In the genomic region with DNA sequence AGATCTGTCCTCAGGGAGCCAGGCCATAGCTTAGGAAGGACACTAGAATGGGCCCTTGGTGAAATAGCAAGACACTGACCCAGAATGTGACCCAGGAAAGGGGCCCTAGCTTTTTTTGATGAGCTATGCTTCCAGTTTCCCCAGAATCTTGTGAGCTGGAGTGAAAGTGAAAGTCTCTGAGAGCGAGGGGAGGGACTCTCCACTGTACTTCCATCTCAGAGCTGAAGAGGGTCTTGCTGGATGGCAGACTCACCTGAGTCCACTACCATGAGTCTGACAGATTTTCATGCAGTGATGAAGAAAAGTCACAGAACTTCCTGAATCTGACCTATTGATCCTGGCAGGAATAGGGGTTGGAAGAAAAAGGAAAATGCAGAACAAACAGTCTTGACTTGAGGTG, we compare ENCODE assay signal across 10 cellular contexts. TPM values are rescaled to one million over a fixed set of nuclear protein-coding genes. Genes with fewer than 3 reads are reported as not detected.
DNase-seq lines count a peak whose midpoint lies in the region; ATAC-seq and TF ChIP-seq lines count a peak whose summit lies in the region.
"Had no signal": no experiment of that assay in that cellular context is flagged by ENCODE, and none has a peak within 500 bp of the region (broad histone marks: within the 10 kb centered on the region; RNA-seq: fewer than 3 reads in every experiment).

No MANE protein-coding gene starts in this region.

- 50 to 57% methylated on average over 1 of the region's 1 CpG for WGBS in esophagus squamous epithelium, 2 donors
- WGBS in upper lobe of left lung, 2 donors = 50 to 62% methylated on average over 1 of the region's 1 CpG

- H3K9ac ChIP-seq in MM.1S (ENCODE audit: low read length) = no peak overlapping the region

- peaks cover 4% of the 10 kb centered on the region; the same call in 1 of the 2 replicates for H3K79me2 ChIP-seq in MM.1S (ENCODE audit: low read length)

- no peak overlapping the region for H3K27ac ChIP-seq in left ventricle myocardium inferior (replicated peaks)
- H3K27ac ChIP-seq in MM.1S (ENCODE audit: low read length) = no peak overlapping the region
- H3K27ac ChIP-seq in esophagus squamous epithelium = peak overlapping the region; percentile 28 to 62 (median 45)
- peak overlapping the region; percentile 29 to 82 (median 76) for H3K27ac ChIP-seq in upper lobe of left lung
- no peak overlapping the region for H3K27ac ChIP-seq in foreskin keratinocyte
- H3K27ac ChIP-seq: C4-2B had no signal

- TF ChIP-seq CTCF in left ventricle myocardium inferior (IDR thresholded peaks at IDR 0.05; ENCODE audit: borderline replicate concordance) = no peak
- no peak for TF ChIP-seq CTCF in MM.1S (IDR thresholded peaks at IDR 0.05; ENCODE audit: low read length)
- TF ChIP-seq CTCF in esophagus squamous epithelium (IDR thresholded peaks at IDR 0.05) = no peak
- no peak for TF ChIP-seq CTCF in upper lobe of left lung (IDR thresholded peaks at IDR 0.05)
- TF ChIP-seq CTCF in foreskin keratinocyte (conservative IDR thresholded peaks at IDR 0.05) = no peak

- H2AFZ ChIP-seq in MM.1S (ENCODE audit: low read length) = no peak overlapping the region

- H3K4me1 ChIP-seq in left ventricle myocardium inferior (no peaks in the 10 kb centered on the region), MM.1S (ENCODE audit: low read length) (peaks cover 31% of the 10 kb centered on the region), esophagus squamous epithelium (peaks cover 27 to 67% (median 29%) of the 10 kb centered on the region in 3 donors), upper lobe of left lung (peaks cover 16 to 35% (median 27%) of the 10 kb centered on the region in 4 donors), foreskin keratinocyte (peaks cover 21% of the 10 kb centered on the region)

- H3K9me3 ChIP-seq in left ventricle myocardium inferior (replicated peaks) (no peaks in the 10 kb centered on the region), MM.1S (replicated peaks; ENCODE audit: insufficient read depth, low read length) (no peaks in the 10 kb centered on the region), esophagus squamous epithelium (no peaks in the 10 kb centered on the region), upper lobe of left lung (no peaks in the 10 kb centered on the region)

- H3K4me2 ChIP-seq in MM.1S (ENCODE audit: low read depth, low read length) = peak overlapping the region; percentile 78

- no peak for TF ChIP-seq EP300 in upper lobe of left lung (IDR thresholded peaks at IDR 0.05)

- no peak for ATAC-seq in left cardiac atrium
- ATAC-seq in upper lobe of left lung (ENCODE audit: low FRiP score in 2 of 2) = peak in 1 of 2 donors; percentile 46
- ATAC-seq in HG03095 (IDR thresholded peaks at IDR 0.05; ENCODE audit: unreplicated experiment) = no peak
- no peak for ATAC-seq in foreskin keratinocyte
- ATAC-seq: WTC11 had no signal

- H3F3A ChIP-seq in MM.1S (ENCODE audit: insufficient read depth, low read length) = peaks cover 5% of the 10 kb centered on the region

- peak in 1 of 4 donors; percentile 23 for TF ChIP-seq POLR2A in esophagus squamous epithelium (IDR thresholded peaks at IDR 0.05)
- TF ChIP-seq POLR2A in upper lobe of left lung (IDR thresholded peaks at IDR 0.05) = no peak

- H3K27me3 ChIP-seq in left ventricle myocardium inferior (ENCODE audit: low read depth) (no peaks in the 10 kb centered on the region), MM.1S (replicated peaks; ENCODE audit: insufficient read depth, low read length) (no peaks in the 10 kb centered on the region), esophagus squamous epithelium (no peaks in the 10 kb centered on the region), upper lobe of left lung (no peaks in the 10 kb centered on the region), foreskin keratinocyte (no peaks in the 10 kb centered on the region)

- intact Hi-C loops in left ventricle myocardium inferior (cut with micrococcal nuclease) = no loop called here
- intact Hi-C loops in left cardiac atrium (cut with DNase I) = no loop called here
- intact Hi-C loops in esophagus squamous epithelium (cut with DNase I) = no loop called here

- no peaks in the 10 kb centered on the region for H3K9me2 ChIP-seq in MM.1S (replicated peaks; ENCODE audit: insufficient read depth, low read length)

- H3K36me3 ChIP-seq in left ventricle myocardium inferior (no peaks in the 10 kb centered on the region), MM.1S (replicated peaks; ENCODE audit: insufficient read depth, low read length) (no peaks in the 10 kb centered on the region), esophagus squamous epithelium (no peaks in the 10 kb centered on the region), upper lobe of left lung (no peaks in the 10 kb centered on the region)

- DNase-seq in left ventricle myocardium inferior (no peak), left cardiac atrium (no peak), MM.1S (peak; percentile 54), esophagus squamous epithelium (lab: John Stamatoyannopoulos, UW) (no peak), upper lobe of left lung (no peak), foreskin keratinocyte (no peak), occipital lobe (lab: John Stamatoyannopoulos, UW) (no peak)

- no peaks in the 10 kb centered on the region for H4K20me1 ChIP-seq in MM.1S (ENCODE audit: insufficient read depth, low read length)

- H3K4me3 ChIP-seq in left ventricle myocardium inferior (peak overlapping the region; percentile 12), MM.1S (ENCODE audit: low read length) (peak overlapping the region; percentile 13; the same call in 1 of the 2 replicates), esophagus squamous epithelium (peak overlapping the region in 2 of 4 donors; percentile 4 to 57), upper lobe of left lung (peak overlapping the region in 2 of 4 donors; percentile 18 to 41)

RNA-seq across cellular contexts. Expression of gene ARHGAP25, which starts 3.1 kb away (rescaled TPM):
- total RNA-seq in left ventricle myocardium inferior = 5.3 TPM
- 10 to 100 TPM in 1 of 2 donors, 1 to 10 TPM in 1; 6.8 to 11.0 TPM for total RNA-seq in left cardiac atrium
- total RNA-seq in esophagus squamous epithelium = 1 to 10 TPM; 3.2 to 9.0 (median 5.5) TPM
- 10 to 100 TPM; 13.2 to 36.1 (median 26.3) TPM for total RNA-seq in upper lobe of left lung
- 17.5 and 19.6 TPM in 2 replicates for total RNA-seq in foreskin keratinocyte
- polyA plus RNA-seq in foreskin keratinocyte = 15.6 and 15.7 TPM in 2 replicates
- 2.0 TPM for total RNA-seq in occipital lobe

Comparison
In these comparisons a context has a peak if more than half of its experiments do, and no peak if none do; other contexts are left out.
1. H3K27ac ChIP-seq: peak in esophagus squamous epithelium (4 of 4) and upper lobe of left lung (4 of 4); none in left ventricle myocardium inferior (single experiment), MM.1S (single experiment) and foreskin keratinocyte (single experiment).